Comparison of ENCODE assay signal across 8 cellular contexts in genomic region chr5:176362098-176362442, GRCh38. TPM values are rescaled to one million over a fixed set of nuclear protein-coding genes. Genes with fewer than 3 reads are reported as not detected.
DNase-seq lines count a peak whose midpoint lies in the region; ATAC-seq, FAIRE-seq and TF ChIP-seq lines count a peak whose summit lies in the region.

No MANE protein-coding gene starts in this region.

- POLR2A ChIA-PET in CD4-positive, alpha-beta T cell (lab: Charles Lee): interaction anchor here (0.7 to 3.9 kb wide), 19 partner anchors 8 to 1842 kb away, joined by 3 to 77 read pairs (median 5); partner anchors contain the start of genes CLTB, FAF2, HIGD2A and HNRNPAB

- peaks cover 41% of the 10 kb centered on the region for H3K79me2 ChIP-seq in GM23338 (replicated peaks; ENCODE audit: insufficient read depth)

- no peaks in the 10 kb centered on the region for H3K27me3 ChIP-seq in CD4-positive, alpha-beta T cell (ENCODE audit: control insufficient read depth, insufficient read depth, low read length)
- H3K27me3 ChIP-seq in GM23338 (ENCODE audit: insufficient read depth) (peaks cover 50% of the 10 kb centered on the region), right cardiac atrium (ENCODE audit: control insufficient read depth, insufficient read depth) (no peaks in the 10 kb centered on the region)

- peak overlapping the region; percentile 96 for H3K4me3 Mint-ChIP-seq in CD4-positive, alpha-beta T cell
- peak overlapping the region; percentile 99 for H3K4me3 Mint-ChIP-seq in GM23338
- H3K4me3 Mint-ChIP-seq in stimulated activated naive CD8-positive, alpha-beta T cell treated with anti-CD3 and anti-CD28 coated beads, Interleukin-15, amount 100 ng/mL, for 72 hours: peak overlapping the region; percentile 98

- H3K9ac ChIP-seq in SK-N-MC (ENCODE audit: insufficient read length): peak overlapping the region; percentile 49

- H3K4me1 Mint-ChIP-seq in CD4-positive, alpha-beta T cell (ENCODE audit: low read depth): peaks cover 48% of the 10 kb centered on the region
- peaks cover 9% of the 10 kb centered on the region for H3K4me1 Mint-ChIP-seq in GM23338
- peaks cover 53% of the 10 kb centered on the region for H3K4me1 Mint-ChIP-seq in stimulated activated naive CD8-positive, alpha-beta T cell treated with anti-CD3 and anti-CD28 coated beads, Interleukin-15, amount 100 ng/mL, for 72 hours

- peaks cover 37% of the 10 kb centered on the region for H3K36me3 Mint-ChIP-seq in CD4-positive, alpha-beta T cell (ENCODE audit: low read depth)
- H3K36me3 Mint-ChIP-seq in GM23338 (ENCODE audit: low read depth): peaks cover 26% of the 10 kb centered on the region

- H3K27ac ChIP-seq in CD4-positive, alpha-beta T cell (ENCODE audit: low read depth, low read length): peak overlapping the region; percentile 69
- H3K27ac ChIP-seq in GM23338 (ENCODE audit: low read depth) (no peak overlapping the region), SK-N-MC (no peak overlapping the region), right cardiac atrium (ENCODE audit: low read length) (peak overlapping the region; percentile 19)

- no peaks in the 10 kb centered on the region for H3K27me3 Mint-ChIP-seq in CD4-positive, alpha-beta T cell
- peaks cover 39% of the 10 kb centered on the region for H3K27me3 Mint-ChIP-seq in GM23338 (ENCODE audit: insufficient read depth, low read depth, poor library complexity)
- no peaks in the 10 kb centered on the region for H3K27me3 Mint-ChIP-seq in stimulated activated naive CD8-positive, alpha-beta T cell treated with anti-CD3 and anti-CD28 coated beads, Interleukin-15, amount 100 ng/mL, for 72 hours

- peak overlapping the region; percentile 99 for H2AFZ ChIP-seq in GM23338

- TF ChIP-seq POLR2A in H54 (IDR thresholded peaks at IDR 0.05; ENCODE audit: low read depth, low read length): no peak

- peaks cover 18% of the 10 kb centered on the region for H4K20me1 ChIP-seq in GM23338 (replicated peaks; ENCODE audit: insufficient read depth)

- no peak for ATAC-seq in CD4-positive, alpha-beta T cell (ENCODE audit: poor library complexity)
- no peak for ATAC-seq in GM23338
- ATAC-seq in right cardiac atrium: no peak
- no peak for ATAC-seq in stimulated activated naive CD8-positive, alpha-beta T cell treated with anti-CD3 and anti-CD28 coated beads, Interleukin-15, amount 100 ng/mL, for 72 hours

- no peaks in the 10 kb centered on the region for H3K9me3 Mint-ChIP-seq in CD4-positive, alpha-beta T cell
- H3K9me3 Mint-ChIP-seq in GM23338: no peaks in the 10 kb centered on the region
- H3K9me3 Mint-ChIP-seq in stimulated activated naive CD8-positive, alpha-beta T cell treated with anti-CD3 and anti-CD28 coated beads, Interleukin-15, amount 100 ng/mL, for 72 hours: no peaks in the 10 kb centered on the region

- peaks cover 3% of the 10 kb centered on the region; the same call in 1 of the 2 replicates for H3K4me1 ChIP-seq in GM23338 (ENCODE audit: insufficient read depth)
- peaks cover 3% of the 10 kb centered on the region for H3K4me1 ChIP-seq in right cardiac atrium (ENCODE audit: control insufficient read depth, insufficient read depth, low read length)

- H3K36me3 ChIP-seq in GM23338 (ENCODE audit: insufficient read depth): peaks cover 10% of the 10 kb centered on the region; the same call in 1 of the 2 replicates
- H3K36me3 ChIP-seq in SK-N-MC (ENCODE audit: insufficient read depth, low read length): peaks cover 23% of the 10 kb centered on the region

- no peaks in the 10 kb centered on the region for H3K9me2 ChIP-seq in GM23338 (ENCODE audit: insufficient read depth)

- H3K9me3 ChIP-seq in CD4-positive, alpha-beta T cell (ENCODE audit: control insufficient read depth, low read length): no peaks in the 10 kb centered on the region
- H3K9me3 ChIP-seq in SK-N-MC (ENCODE audit: low read depth, low read length) (no peaks in the 10 kb centered on the region), right cardiac atrium (ENCODE audit: control insufficient read depth, low read length) (no peaks in the 10 kb centered on the region)

- no peak for FAIRE-seq in H54 (lab: Jason Lieb, UNC)

- intact Hi-C loops in CD4-positive, alpha-beta T cell (cut with DNase I, micrococcal nuclease): loop anchor here in 1 of 2 experiments (2.0 kb wide), 1 partner anchor 87 kb away; the partner anchor contains the start of gene FAF2
- intact Hi-C loops in right cardiac atrium (cut with DNase I): no loop called here

- TF ChIP-seq CTCF in CD4-positive, alpha-beta T cell (IDR thresholded peaks at IDR 0.05): no peak
- no peak for TF ChIP-seq CTCF in GM23338 (conservative IDR thresholded peaks at IDR 0.05; ENCODE audit: low read depth in 2 of 2)
- TF ChIP-seq CTCF in GM10266 (IDR thresholded peaks at IDR 0.05; ENCODE audit: control insufficient read depth, insufficient read depth, low read depth, missing control alignments): no peak

- H3K4me2 ChIP-seq in GM23338: peak overlapping the region; percentile 94

- H3K4me3 ChIP-seq in GM23338 (peak overlapping the region; percentile 99), SK-N-MC (peak overlapping the region; percentile 92), right cardiac atrium (ENCODE audit: low read length) (peak overlapping the region; percentile 63)

- peak overlapping the region; percentile 87 for H3K27ac Mint-ChIP-seq in CD4-positive, alpha-beta T cell
- no peak overlapping the region for H3K27ac Mint-ChIP-seq in GM23338
- peak overlapping the region in 1 of 2 donors; percentile 98 for H3K27ac Mint-ChIP-seq in stimulated activated naive CD8-positive, alpha-beta T cell treated with anti-CD3 and anti-CD28 coated beads, Interleukin-15, amount 100 ng/mL, for 72 hours

- no peaks in the 10 kb centered on the region for H3F3A ChIP-seq in GM23338 (replicated peaks; ENCODE audit: low read depth)

- DNase-seq in CD4-positive, alpha-beta T cell: no peak
- DNase-seq in GM23338 (ENCODE audit: low spot score): no peak
- DNase-seq in SK-N-MC (ENCODE audit: low read depth, low spot score): no peak
- no peak for DNase-seq in right cardiac atrium
- no peak for DNase-seq in stimulated activated naive CD8-positive, alpha-beta T cell treated with anti-CD3 and anti-CD28 coated beads, Interleukin-15, amount 100 ng/mL, for 72 hours
- DNase-seq in H54 (ENCODE audit: insufficient read length, low spot score): no peak
- DNase-seq in GM10266 (ENCODE audit: extremely low spot score): no peak
- DNase-seq in HuH-7.5 (ENCODE audit: low spot score): no peak

- WGBS in right cardiac atrium: 36% methylated on average over 12 of the region's 12 CpGs

- CTCF ChIA-PET in CD4-positive, alpha-beta T cell (lab: Charles Lee): interaction anchor here (0.8 to 2.8 kb wide), 3 partner anchors 24 to 86 kb away, joined by 3 to 7 read pairs (median 5); partner anchors contain the start of genes CLTB and FAF2

TF ChIP-seq in GM23338, 12 proteins besides CTCF, POLR2A, EP300 and RAD21:
- TF ChIP-seq ZNF331 (CRISPR knock-in tag; IDR thresholded peaks at IDR 0.05; ENCODE audit: low read depth): no peak
- no peak for TF ChIP-seq JUNB (IDR thresholded peaks at IDR 0.05; ENCODE audit: unreplicated experiment)
- no peak for TF ChIP-seq STAT1 (IDR thresholded peaks at IDR 0.05; ENCODE audit: unreplicated experiment)
- TF ChIP-seq ETS1 (IDR thresholded peaks at IDR 0.05): no peak
- no peak for TF ChIP-seq NANOG (IDR thresholded peaks at IDR 0.05; ENCODE audit: borderline replicate concordance)
- TF ChIP-seq CREB1 (CRISPR knock-in tag; IDR thresholded peaks at IDR 0.05; ENCODE audit: low read depth): no peak

RNA-seq across cellular contexts. Expression of gene KIAA1191, which starts 0.5 kb away (rescaled TPM):
- total RNA-seq in CD4-positive, alpha-beta T cell: 10 to 100 TPM; 64.8 TPM
- total RNA-seq in GM23338 (2014; rRNA removed; shearing (Covaris generic)): 87.2 and 87.4 TPM in 2 replicates
- polyA plus RNA-seq in GM23338 (2016; fragmentation: Nextera tagmentation; extraction: Ambion mirVana) (52.3 and 53.7 TPM in 2 replicates), right cardiac atrium (70.5 TPM)
- 10 to 100 TPM; 92.6 to 99.7 (median 97.9) TPM for total RNA-seq in right cardiac atrium

RNA-seq across cellular contexts. Expression of gene ARL10, which starts 3.2 kb away (rescaled TPM):
- total RNA-seq in CD4-positive, alpha-beta T cell: 1 to 10 TPM; 3.2 to 4.4 TPM
- total RNA-seq in GM23338 (2014; rRNA removed; shearing (Covaris generic)): 6.7 and 7.9 TPM in 2 replicates
- polyA plus RNA-seq in GM23338 (2016; fragmentation: Nextera tagmentation; extraction: Ambion mirVana) (2.0 and 2.5 TPM in 2 replicates), right cardiac atrium (5.6 TPM)
- 1 to 10 TPM; 5.1 to 9.7 (median 8.5) TPM for total RNA-seq in right cardiac atrium

RNA-seq across cellular contexts. Expression of gene NOP16, which starts 26.3 kb away (rescaled TPM):
- total RNA-seq in CD4-positive, alpha-beta T cell: 10 to 100 TPM; 12.0 to 14.5 TPM
- 43.4 and 44.3 TPM in 2 replicates for total RNA-seq in GM23338 (2014; rRNA removed; shearing (Covaris generic))
- polyA plus RNA-seq in GM23338 (2016; fragmentation: Nextera tagmentation; extraction: Ambion mirVana) (181 and 193 TPM in 2 replicates), right cardiac atrium (28.8 TPM)
- 10 to 100 TPM; 16.6 to 23.3 (median 17.9) TPM for total RNA-seq in right cardiac atrium

RNA-seq across cellular contexts. Expression of gene HIGD2A, which starts 26.5 kb away (rescaled TPM):
- total RNA-seq in CD4-positive, alpha-beta T cell: 100 to 1,000 TPM in 1 of 2 experiments, 10 to 100 TPM in 1; 98.2 to 104 TPM
- 50.1 and 67.7 TPM in 2 replicates for total RNA-seq in GM23338 (2014; rRNA removed; shearing (Covaris generic))
- polyA plus RNA-seq in GM23338 (2016; fragmentation: Nextera tagmentation; extraction: Ambion mirVana) (194 and 206 TPM in 2 replicates), right cardiac atrium (349 TPM)
- 100 to 1,000 TPM; 164 to 215 (median 180) TPM for total RNA-seq in right cardiac atrium

RNA-seq across cellular contexts. Expression of gene CLTB, which starts 54.3 kb away (rescaled TPM):
- 10 to 100 TPM; 69.5 to 73.2 TPM for total RNA-seq in CD4-positive, alpha-beta T cell
- total RNA-seq in GM23338 (2014; rRNA removed; shearing (Covaris generic)): 34.0 and 41.4 TPM in 2 replicates
- 26.8 and 30.1 TPM in 2 replicates for polyA plus RNA-seq in GM23338 (2016; fragmentation: Nextera tagmentation; extraction: Ambion mirVana)
- total RNA-seq in right cardiac atrium: 100 to 1,000 TPM; 209 to 219 (median 212) TPM
- 329 TPM for polyA plus RNA-seq in right cardiac atrium

Comparison
In these comparisons a context has a peak if more than half of its experiments do, and no peak if none do; other contexts are left out.
1. H3K27ac ChIP-seq: peak in CD4-positive, alpha-beta T cell (single experiment) and right cardiac atrium (single experiment); none in GM23338 (single experiment) and SK-N-MC (single experiment).
2. Peak in every context shown above with its lines, with median percentiles within 50 percentile points of each other: H3K4me3 Mint-ChIP-seq and H3K4me3 ChIP-seq.